In genomic region chr2:241649927-241650326, GRCh38 we compare ENCODE assay signal across 1 cellular context.
TF ChIP-seq lines count a peak whose summit lies in the region.

No MANE protein-coding gene starts in this region.

TF ChIP-seq in H1, 55 proteins besides CTCF, POLR2A, EP300 and RAD21:
- no peak for TF ChIP-seq NANOG (IDR thresholded peaks at IDR 0.05; ENCODE audit: insufficient read depth, low read depth, low read length, poor library complexity, severe bottlenecking)
- no peak for TF ChIP-seq SP1 (IDR thresholded peaks at IDR 0.05; ENCODE audit: low read depth, low read length)
- TF ChIP-seq POU5F1 (IDR thresholded peaks at IDR 0.05; ENCODE audit: low read depth, low read length) = no peak
- TF ChIP-seq HDAC2 (IDR thresholded peaks at IDR 0.05; ENCODE audit: borderline replicate concordance in 1 of 2, low read depth in 2 of 2, low read length in 2 of 2) = no peak
- TF ChIP-seq POLR2AphosphoS5 (IDR thresholded peaks at IDR 0.05; ENCODE audit: low read depth, low read length) = no peak
- no peak for TF ChIP-seq SAP30 (IDR thresholded peaks at IDR 0.05; ENCODE audit: insufficient read depth, insufficient replicate concordance, low read length)
- TF ChIP-seq ATF2 (IDR thresholded peaks at IDR 0.05; ENCODE audit: low read length) = no peak
